ENCODE assay signal across 16 cellular contexts in genomic region chr10:84214046-84214572, GRCh38. TPM values are rescaled to one million over a fixed set of nuclear protein-coding genes. Genes with fewer than 3 reads are reported as not detected.
DNase-seq lines count a peak whose midpoint lies in the region; ATAC-seq lines count a peak whose summit lies in the region.
"Had no signal": no experiment of that assay in that cellular context is flagged by ENCODE, and none has a peak within 500 bp of the region (broad histone marks: within the 10 kb centered on the region; RNA-seq: fewer than 3 reads in every experiment).

No MANE protein-coding gene starts in this region.

- peak; percentile 16 for ATAC-seq in HG02623 (IDR thresholded peaks at IDR 0.05; ENCODE audit: unreplicated experiment)
- peak in 1 of 2 donors; percentile 31 for ATAC-seq in stimulated activated naive B cell treated with anti-CD40 and anti-IgM and Interleukin-4, amounts not matched to agents 10 μg/mL and 1 μg/mL and 100 μg/mL, for 72 hours (replicated peaks)

- H3K4me3 Mint-ChIP-seq in activated T-helper 2 cell treated with anti-CD3 and anti-CD28 coated beads, Interferon-gamma antibody, Interleukin-2, Interleukin-4, amounts not matched to agents 10 μg/mL and 5 μg/mL and 100 μg/mL, durations not matched to agents 14 hours and 24 hours and 36 hours (ENCODE audit: low read depth), result peak overlapping the region; percentile 18
- H3K4me3 Mint-ChIP-seq in stimulated activated naive B cell treated with anti-CD40 and anti-IgM and Interleukin-4, amounts not matched to agents 10 μg/mL and 1 μg/mL and 100 μg/mL, for 72 hours, result peak overlapping the region; percentile 30 to 38
- H3K4me3 Mint-ChIP-seq: brain, mesothelial cell of epicardium had no signal

- peaks cover 4% of the 10 kb centered on the region for H3K4me1 Mint-ChIP-seq in activated T-helper 2 cell treated with anti-CD3 and anti-CD28 coated beads, Interferon-gamma antibody, Interleukin-2, Interleukin-4, amounts not matched to agents 10 μg/mL and 5 μg/mL and 100 μg/mL, durations not matched to agents 14 hours and 24 hours and 36 hours (ENCODE audit: low read depth)
- H3K4me1 Mint-ChIP-seq in stimulated activated naive B cell treated with anti-CD40 and anti-IgM and Interleukin-4, amounts not matched to agents 10 μg/mL and 1 μg/mL and 100 μg/mL, for 72 hours, result peaks cover 0 to 2% of the 10 kb centered on the region in 2 donors
- H3K4me1 Mint-ChIP-seq: brain, mesothelial cell of epicardium had no signal

- H3K36me3 Mint-ChIP-seq in activated T-helper 2 cell treated with anti-CD3 and anti-CD28 coated beads, Interferon-gamma antibody, Interleukin-2, Interleukin-4, amounts not matched to agents 10 μg/mL and 5 μg/mL and 100 μg/mL, durations not matched to agents 14 hours and 24 hours and 36 hours (ENCODE audit: low read depth), result no peaks in the 10 kb centered on the region
- H3K36me3 Mint-ChIP-seq in stimulated activated naive B cell treated with anti-CD40 and anti-IgM and Interleukin-4, amounts not matched to agents 10 μg/mL and 1 μg/mL and 100 μg/mL, for 72 hours, result no peaks in the 10 kb centered on the region
- H3K36me3 Mint-ChIP-seq: brain, mesothelial cell of epicardium had no signal

- H3K27ac Mint-ChIP-seq in activated T-helper 2 cell treated with anti-CD3 and anti-CD28 coated beads, Interferon-gamma antibody, Interleukin-2, Interleukin-4, amounts not matched to agents 10 μg/mL and 5 μg/mL and 100 μg/mL, durations not matched to agents 14 hours and 24 hours and 36 hours, result no peak overlapping the region
- H3K27ac Mint-ChIP-seq in stimulated activated naive B cell treated with anti-CD40 and anti-IgM and Interleukin-4, amounts not matched to agents 10 μg/mL and 1 μg/mL and 100 μg/mL, for 72 hours, result no peak overlapping the region
- H3K27ac Mint-ChIP-seq: brain, mesothelial cell of epicardium had no signal

- H3K9me3 Mint-ChIP-seq in activated T-helper 2 cell treated with anti-CD3 and anti-CD28 coated beads, Interferon-gamma antibody, Interleukin-2, Interleukin-4, amounts not matched to agents 10 μg/mL and 5 μg/mL and 100 μg/mL, durations not matched to agents 14 hours and 24 hours and 36 hours, result peaks cover under 1% of the 10 kb centered on the region
- peaks cover 0 to under 1% of the 10 kb centered on the region in 2 donors for H3K9me3 Mint-ChIP-seq in stimulated activated naive B cell treated with anti-CD40 and anti-IgM and Interleukin-4, amounts not matched to agents 10 μg/mL and 1 μg/mL and 100 μg/mL, for 72 hours
- H3K9me3 Mint-ChIP-seq: brain, mesothelial cell of epicardium had no signal

- no peaks in the 10 kb centered on the region for H3K27me3 Mint-ChIP-seq in activated T-helper 2 cell treated with anti-CD3 and anti-CD28 coated beads, Interferon-gamma antibody, Interleukin-2, Interleukin-4, amounts not matched to agents 10 μg/mL and 5 μg/mL and 100 μg/mL, durations not matched to agents 14 hours and 24 hours and 36 hours (ENCODE audit: low read depth)
- H3K27me3 Mint-ChIP-seq in stimulated activated naive B cell treated with anti-CD40 and anti-IgM and Interleukin-4, amounts not matched to agents 10 μg/mL and 1 μg/mL and 100 μg/mL, for 72 hours, result peaks cover 8 to 14% of the 10 kb centered on the region in 2 donors
- H3K27me3 Mint-ChIP-seq: brain had no signal

- intact Hi-C loops in activated T-helper 2 cell treated with anti-CD3 and anti-CD28 coated beads, Interferon-gamma antibody, Interleukin-2, Interleukin-4, amounts not matched to agents 10 μg/mL and 5 μg/mL and 100 μg/mL, durations not matched to agents 14 hours and 24 hours and 36 hours (cut with micrococcal nuclease), result no loop called here

- DNase-seq in activated CD8-positive, alpha-beta memory T cell treated with anti-CD3 and anti-CD28 coated beads for 24 hours, result peak; percentile 48
- no peak for DNase-seq in activated CD8-positive, alpha-beta memory T cell treated with anti-CD3 and anti-CD28 coated beads, Interleukin-2, amount 50 U/mL, for 4 hours
- DNase-seq in activated T-helper 2 cell treated with anti-CD3 and anti-CD28 coated beads, Interferon-gamma antibody, Interleukin-2, Interleukin-4, amounts not matched to agents 10 μg/mL and 5 μg/mL and 100 μg/mL, durations not matched to agents 14 hours and 24 hours and 36 hours (ENCODE audit: low spot score), result no peak
- no peak for DNase-seq in stimulated activated naive B cell treated with anti-CD40 and anti-IgM and Interleukin-4, amounts not matched to agents 10 μg/mL and 1 μg/mL and 100 μg/mL, for 72 hours
- DNase-seq in NCI-H1417 treated with DMSO at 0.1 percent for 48 hours (lab: John Stamatoyannopoulos, UW) (no peak), superior temporal gyrus (ENCODE audit: extremely low spot score) (no peak), AML-193 (lab: John Stamatoyannopoulos, UW) (no peak)
- DNase-seq: activated gamma-delta T cell; DMS153; effector memory CD4-positive, alpha-beta T cell; foreskin fibroblast had no signal

RNA-seq across cellular contexts. Expression of gene LRIT2, which starts 11.2 kb away (rescaled TPM):
- not detected in 2 replicates for total RNA-seq in activated T-helper 2 cell treated with anti-CD3 and anti-CD28 coated beads, Interferon-gamma antibody, Interleukin-2, Interleukin-4, amounts not matched to agents 10 μg/mL and 5 μg/mL and 100 μg/mL, durations not matched to agents 14 hours and 24 hours and 36 hours
- total RNA-seq: mesothelial cell of epicardium, prostate gland, upper lobe of left lung had no signal

RNA-seq across cellular contexts. Expression of gene CDHR1, which starts 19.8 kb away (rescaled TPM):
- total RNA-seq in activated T-helper 2 cell treated with anti-CD3 and anti-CD28 coated beads, Interferon-gamma antibody, Interleukin-2, Interleukin-4, amounts not matched to agents 10 μg/mL and 5 μg/mL and 100 μg/mL, durations not matched to agents 14 hours and 24 hours and 36 hours, result 0.32 and 0.34 TPM in 2 replicates

RNA-seq across cellular contexts. Expression of gene LRIT1, which starts 27.2 kb away (rescaled TPM):
- not detected in 2 replicates for total RNA-seq in activated T-helper 2 cell treated with anti-CD3 and anti-CD28 coated beads, Interferon-gamma antibody, Interleukin-2, Interleukin-4, amounts not matched to agents 10 μg/mL and 5 μg/mL and 100 μg/mL, durations not matched to agents 14 hours and 24 hours and 36 hours
- total RNA-seq: mesothelial cell of epicardium, upper lobe of left lung had no signal

RNA-seq across cellular contexts. Expression of gene RGR, which starts 30.7 kb away (rescaled TPM):
- total RNA-seq in activated T-helper 2 cell treated with anti-CD3 and anti-CD28 coated beads, Interferon-gamma antibody, Interleukin-2, Interleukin-4, amounts not matched to agents 10 μg/mL and 5 μg/mL and 100 μg/mL, durations not matched to agents 14 hours and 24 hours and 36 hours, result not detected in 2 replicates
- total RNA-seq: mesothelial cell of epicardium, prostate gland had no signal

RNA-seq across cellular contexts. Expression of gene GPR15LG, which starts 40.5 kb away (rescaled TPM):
- not detected in 2 replicates for total RNA-seq in activated T-helper 2 cell treated with anti-CD3 and anti-CD28 coated beads, Interferon-gamma antibody, Interleukin-2, Interleukin-4, amounts not matched to agents 10 μg/mL and 5 μg/mL and 100 μg/mL, durations not matched to agents 14 hours and 24 hours and 36 hours
- total RNA-seq: mesothelial cell of epicardium had no signal
